10 cellular contexts compared by ENCODE assay signal in the genomic region with DNA sequence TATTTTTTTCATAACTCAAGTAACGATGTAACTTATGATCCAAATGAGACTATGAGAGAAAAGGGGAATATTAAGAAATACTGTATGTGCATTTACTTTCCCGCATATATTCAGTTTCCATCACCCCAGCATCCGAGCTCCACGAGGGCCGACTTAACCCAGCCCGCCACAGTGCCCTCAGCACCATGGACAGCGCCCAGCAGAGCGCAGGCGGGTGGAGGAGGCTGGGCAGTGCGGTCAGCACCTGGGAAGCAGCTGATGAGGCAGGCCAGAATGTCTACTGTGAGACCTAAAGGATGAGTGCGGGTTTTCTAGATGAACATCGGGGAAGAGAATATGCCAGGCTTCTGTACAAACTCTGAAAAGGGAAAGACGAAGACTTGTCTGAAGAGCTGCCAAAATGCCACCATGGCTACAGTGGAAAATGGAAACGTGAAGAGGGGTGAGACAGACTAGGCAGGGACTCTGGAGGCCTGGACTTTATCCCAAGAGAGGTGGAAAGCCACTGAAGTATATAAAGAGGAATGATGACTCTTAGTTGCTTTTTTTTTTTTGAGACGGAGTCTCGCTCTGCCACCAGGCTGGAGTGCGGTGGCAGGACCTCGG. TPM values are rescaled to one million over a fixed set of nuclear protein-coding genes. Genes with fewer than 3 reads are reported as not detected.
A peak's percentile ranks its signal among the peaks of the same experiment; 100 is the strongest.
DNase-seq lines count a peak whose midpoint lies in the region; ATAC-seq and TF ChIP-seq lines count a peak whose summit lies in the region.
"Had no signal": no experiment of that assay in that cellular context is flagged by ENCODE, and none has a peak within 500 bp of the region (broad histone marks: within the 10 kb centered on the region; RNA-seq: fewer than 3 reads in every experiment).

No MANE protein-coding gene starts in this region.

- no peaks in the 10 kb centered on the region for H3K4me1 ChIP-seq in spleen

- no peak overlapping the region for H3K27ac ChIP-seq in spleen
- H3K27ac ChIP-seq: SK-N-MC had no signal

- intact Hi-C loops in activated CD8-positive, alpha-beta T cell treated with anti-CD3 and anti-CD28 coated beads for 36 hours (cut with micrococcal nuclease) = no loop called here
- intact Hi-C loops in spleen (cut with DNase I; ENCODE audit: low total_unique reads) = no loop called here

- ATAC-seq in activated CD8-positive, alpha-beta T cell treated with anti-CD3 and anti-CD28 coated beads for 36 hours = peak; percentile 51
- ATAC-seq in GM18868 (IDR thresholded peaks at IDR 0.05; ENCODE audit: unreplicated experiment) (no peak), HG03175 (IDR thresholded peaks at IDR 0.05; ENCODE audit: unreplicated experiment) (no peak)

- POLR2A ChIA-PET in activated CD8-positive, alpha-beta T cell treated with anti-CD3 and anti-CD28 coated beads for 36 hours (lab: Charles Lee) = interaction anchor here (0.6 kb wide), 1 partner anchor 1295 kb away, joined by 3 read pairs; no protein-coding TSS in a partner anchor

- H3K9me3 ChIP-seq in spleen = no peaks in the 10 kb centered on the region

- H3K4me3 ChIP-seq in fibroblast of the aortic adventitia (ENCODE audit: low read depth, low read length) (no peak overlapping the region), spleen (no peak overlapping the region)
- H3K4me3 ChIP-seq: SK-N-MC had no signal

- WGBS in spleen, 5 donors = 36 to 39% (median 37%) methylated on average over 18 of the region's 18 CpGs

- H3K27me3 ChIP-seq in spleen (replicated peaks in 1 of 7) = peaks cover 0 to 59% (median 0%) of the 10 kb centered on the region in 7 donors

- H3K4me1 Mint-ChIP-seq in activated CD8-positive, alpha-beta T cell treated with anti-CD3 and anti-CD28 coated beads for 36 hours (ENCODE audit: low read depth) = no peaks in the 10 kb centered on the region
- H3K4me1 Mint-ChIP-seq: naive B cell had no signal

- no peaks in the 10 kb centered on the region for H3K36me3 Mint-ChIP-seq in activated CD8-positive, alpha-beta T cell treated with anti-CD3 and anti-CD28 coated beads for 36 hours (ENCODE audit: low read depth)
- H3K36me3 Mint-ChIP-seq: naive B cell had no signal

- TF ChIP-seq CTCF in activated CD8-positive, alpha-beta T cell treated with anti-CD3 and anti-CD28 coated beads for 36 hours (IDR thresholded peaks at IDR 0.05) = no peak
- TF ChIP-seq CTCF in fibroblast of the aortic adventitia (IDR thresholded peaks at IDR 0.05; ENCODE audit: insufficient read depth, low read length) (no peak), spleen (IDR thresholded peaks at IDR 0.05 in 8 of 11, conservative IDR thresholded peaks at IDR 0.05 in 3 of 11) (no peak)

- no peak overlapping the region for H3K27ac Mint-ChIP-seq in activated CD8-positive, alpha-beta T cell treated with anti-CD3 and anti-CD28 coated beads for 36 hours

- no peaks in the 10 kb centered on the region for H3K36me3 ChIP-seq in spleen

- CTCF ChIA-PET in activated CD8-positive, alpha-beta T cell treated with anti-CD3 and anti-CD28 coated beads for 36 hours (lab: Charles Lee) = no interaction called here

- no peak for TF ChIP-seq POLR2A in spleen (IDR thresholded peaks at IDR 0.05)

- DNase-seq in SIG-M5 treated with dmso at 0.1 percent for 504 hours (lab: John Stamatoyannopoulos, UW; ENCODE audit: unreplicated experiment) (peak; percentile 10), SIG-M5 (lab: John Stamatoyannopoulos, UW) (no peak), fibroblast of the aortic adventitia (ENCODE audit: low read depth) (peak; percentile 60), nucleus accumbens (lab: John Stamatoyannopoulos, UW) (peak in 42 of 56 donors; percentile 4 to 78 (median 25)), spleen (no peak)
- peak; percentile 57 for DNase-seq in activated CD8-positive, alpha-beta T cell treated with anti-CD3 and anti-CD28 coated beads for 36 hours
- DNase-seq: naive B cell had no signal

- peaks cover 3% of the 10 kb centered on the region for H3K9me3 Mint-ChIP-seq in activated CD8-positive, alpha-beta T cell treated with anti-CD3 and anti-CD28 coated beads for 36 hours

- no peak overlapping the region for H3K4me3 Mint-ChIP-seq in activated CD8-positive, alpha-beta T cell treated with anti-CD3 and anti-CD28 coated beads for 36 hours
- H3K4me3 Mint-ChIP-seq: naive B cell had no signal

- peaks cover 43% of the 10 kb centered on the region for H3K27me3 Mint-ChIP-seq in activated CD8-positive, alpha-beta T cell treated with anti-CD3 and anti-CD28 coated beads for 36 hours

RNA-seq across cellular contexts. Expression of a gene that starts 34.5 kb away (rescaled TPM):
- 10 to 100 TPM; 32.5 TPM for total RNA-seq in activated CD8-positive, alpha-beta T cell treated with anti-CD3 and anti-CD28 coated beads for 36 hours
- 11.9 and 29.4 TPM in 2 replicates for total RNA-seq in fibroblast of the aortic adventitia (ENCODE audit: low replicate concordance)
- total RNA-seq in spleen = 10 to 100 TPM; 14.2 to 22.4 (median 16.0) TPM
- 10 to 100 TPM; 13.1 to 16.8 (median 16.1) TPM for polyA plus RNA-seq in spleen

RNA-seq across cellular contexts. Expression of a gene that starts 47.7 kb away (rescaled TPM):
- 1 to 10 TPM; 2.2 to 2.4 TPM for total RNA-seq in activated CD8-positive, alpha-beta T cell treated with anti-CD3 and anti-CD28 coated beads for 36 hours
- total RNA-seq in fibroblast of the aortic adventitia (ENCODE audit: low replicate concordance) (1.1 and 2.4 TPM in 2 replicates), spleen (10 to 100 TPM in 4 of 7 donors, 1 to 10 TPM in 3; 3.1 to 22.4 (median 13.7) TPM)
- polyA plus RNA-seq in spleen = 1 to 10 TPM in 1 of 3 donors, under 1 TPM in 2; 0.44 to 2.8 (median 0.96) TPM

Comparison
In these comparisons a context has a peak if more than half of its experiments do, and no peak if none do; other contexts are left out.
1. DNase-seq: peak in SIG-M5 treated with dmso at 0.1 percent for 504 hours (single experiment), activated CD8-positive, alpha-beta T cell treated with anti-CD3 and anti-CD28 coated beads for 36 hours (single experiment), fibroblast of the aortic adventitia (single experiment) and nucleus accumbens (42 of 56); none in SIG-M5 (single experiment) and spleen (single experiment).